In the genomic region with DNA sequence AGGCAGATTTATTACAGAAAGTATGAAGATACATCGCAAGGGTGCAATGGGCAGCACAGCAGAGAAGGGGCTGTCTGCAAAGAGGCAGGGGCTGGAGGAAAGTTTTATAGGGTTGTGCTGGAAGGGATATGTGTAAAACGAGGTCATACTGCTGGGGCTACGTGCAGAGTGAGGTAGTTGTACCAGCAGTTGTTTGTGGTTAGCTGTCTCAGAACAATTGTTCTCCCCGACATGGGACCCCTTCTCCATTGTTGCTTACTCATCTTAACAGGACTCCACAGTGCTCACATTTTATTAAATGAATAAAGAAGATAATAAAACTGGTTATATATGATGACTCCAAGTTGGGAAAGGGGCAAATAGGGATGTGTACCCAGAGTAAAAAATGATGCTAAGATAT, we compare ENCODE assay signal across 25 cellular contexts. TPM values are rescaled to one million over a fixed set of nuclear protein-coding genes. Genes with fewer than 3 reads are reported as not detected.
DNase-seq lines count a peak whose midpoint lies in the region; ATAC-seq, FAIRE-seq and TF ChIP-seq lines count a peak whose summit lies in the region.
"Had no signal": no experiment of that assay in that cellular context is flagged by ENCODE, and none has a peak within 500 bp of the region (broad histone marks: within the 10 kb centered on the region; RNA-seq: fewer than 3 reads in every experiment).

No MANE protein-coding gene starts in this region.

- no peaks in the 10 kb centered on the region for H3K27me3 Mint-ChIP-seq in astrocyte (ENCODE audit: low read depth, unreplicated experiment)
- H3K27me3 Mint-ChIP-seq in neural crest cell (ENCODE audit: low read depth) = no peaks in the 10 kb centered on the region
- peaks cover 3% of the 10 kb centered on the region for H3K27me3 Mint-ChIP-seq in endothelial cell (ENCODE audit: unreplicated experiment)
- H3K27me3 Mint-ChIP-seq: B cell; CD4-positive, alpha-beta T cell had no signal

- H3K4me3 Mint-ChIP-seq in astrocyte (ENCODE audit: unreplicated experiment) = no peak overlapping the region
- H3K4me3 Mint-ChIP-seq in neural crest cell = no peak overlapping the region
- no peak overlapping the region for H3K4me3 Mint-ChIP-seq in endothelial cell (ENCODE audit: unreplicated experiment)
- H3K4me3 Mint-ChIP-seq: B cell; CD4-positive, alpha-beta T cell; CD8-positive, alpha-beta T cell had no signal

- no peak overlapping the region for H3K4me2 ChIP-seq in astrocyte (ENCODE audit: low read length)
- H3K4me2 ChIP-seq: A549; BLaER1 treated with 17β-estradiol and CSF1 and Interleukin-3, amounts not matched to agents 10 nM and 100 nM had no signal

- H3K27me3 ChIP-seq in astrocyte (ENCODE audit: insufficient read depth, low read length) = no peaks in the 10 kb centered on the region
- H3K27me3 ChIP-seq: BLaER1 treated with 17β-estradiol and CSF1 and Interleukin-3, amounts not matched to agents 10 nM and 100 nM had no signal

- H3K9me3 Mint-ChIP-seq in astrocyte (ENCODE audit: unreplicated experiment) = peaks cover 3% of the 10 kb centered on the region
- H3K9me3 Mint-ChIP-seq in neural crest cell = peaks cover 4% of the 10 kb centered on the region
- H3K9me3 Mint-ChIP-seq in endothelial cell (ENCODE audit: unreplicated experiment) = peaks cover 2% of the 10 kb centered on the region

- H3K27ac Mint-ChIP-seq in astrocyte (ENCODE audit: unreplicated experiment) (peak overlapping the region; percentile 86), neural crest cell (ENCODE audit: unreplicated experiment) (peak overlapping the region; percentile 3), endothelial cell (ENCODE audit: unreplicated experiment) (no peak overlapping the region)
- H3K27ac Mint-ChIP-seq: B cell; CD4-positive, alpha-beta T cell; CD8-positive, alpha-beta T cell had no signal

- H3K36me3 Mint-ChIP-seq in astrocyte (ENCODE audit: low read depth, unreplicated experiment) (peaks cover under 1% of the 10 kb centered on the region), neural crest cell (ENCODE audit: low read depth) (peaks cover 4% of the 10 kb centered on the region), endothelial cell (ENCODE audit: low read depth, unreplicated experiment) (peaks cover 3% of the 10 kb centered on the region)

- TF ChIP-seq CTCF in astrocyte (IDR thresholded peaks at IDR 0.05; ENCODE audit: insufficient read depth, low read depth, low read length) (no peak), neural crest cell (conservative IDR thresholded peaks at IDR 0.05) (no peak), endothelial cell (IDR thresholded peaks at IDR 0.05; ENCODE audit: unreplicated experiment) (no peak)

- FAIRE-seq in astrocyte (lab: Jason Lieb, UNC) = no peak
- FAIRE-seq: A549, GM12878, GM12892, GM18507 had no signal

- H3K4me1 ChIP-seq in astrocyte (ENCODE audit: insufficient read depth, low read length) = no peaks in the 10 kb centered on the region
- H3K4me1 ChIP-seq: A549 had no signal

- H3K4me3 ChIP-seq in astrocyte (ENCODE audit: insufficient read depth, low read depth, low read length) = no peak overlapping the region
- H3K4me3 ChIP-seq: A549; BLaER1 treated with 17β-estradiol and CSF1 and Interleukin-3, amounts not matched to agents 10 nM and 100 nM; GM12878 had no signal

- H3K36me3 ChIP-seq in astrocyte (ENCODE audit: insufficient read depth, low read length) = no peaks in the 10 kb centered on the region

- H4K20me1 ChIP-seq in astrocyte (ENCODE audit: insufficient read depth, low read length) = no peaks in the 10 kb centered on the region
- H4K20me1 ChIP-seq: BLaER1 treated with 17β-estradiol and CSF1 and Interleukin-3, amounts not matched to agents 10 nM and 100 nM had no signal

- ATAC-seq in HG03520 (IDR thresholded peaks at IDR 0.05; ENCODE audit: unreplicated experiment) = no peak
- ATAC-seq: A549; CD8-positive, alpha-beta T cell; GM12878 had no signal

- no peak overlapping the region for H2AFZ ChIP-seq in astrocyte (ENCODE audit: low read depth, low read length)

- H3K9me3 ChIP-seq in astrocyte (ENCODE audit: insufficient read depth, low read depth, low read length) = no peaks in the 10 kb centered on the region
- H3K9me3 ChIP-seq: A549 had no signal

- H3K4me1 Mint-ChIP-seq in astrocyte (ENCODE audit: low read depth, unreplicated experiment) = peaks cover 4% of the 10 kb centered on the region
- H3K4me1 Mint-ChIP-seq in neural crest cell = no peaks in the 10 kb centered on the region
- peaks cover 3% of the 10 kb centered on the region for H3K4me1 Mint-ChIP-seq in endothelial cell (ENCODE audit: unreplicated experiment)
- H3K4me1 Mint-ChIP-seq: B cell had no signal

- no peak overlapping the region for H3K27ac ChIP-seq in astrocyte (ENCODE audit: low read depth, low read length)
- H3K27ac ChIP-seq: 22Rv1; A549; BLaER1 treated with 17β-estradiol and CSF1 and Interleukin-3, amounts not matched to agents 10 nM and 100 nM; C4-2B had no signal

- no peaks in the 10 kb centered on the region for H3K79me2 ChIP-seq in astrocyte (ENCODE audit: insufficient read depth, low read length)

- DNase-seq in LHCN-M2 (ENCODE audit: low read depth) (peak; percentile 42), astrocyte (ENCODE audit: low read depth) (no peak), neural crest cell (ENCODE audit: low read depth, low spot score) (no peak), hepatic stellate cell (ENCODE audit: low spot score) (no peak), endothelial cell (ENCODE audit: low spot score) (no peak)
- DNase-seq: AML-193; CD4-positive, alpha-beta T cell; CD8-positive, alpha-beta T cell; COR-L47; DMS 273 treated with DMSO at 0.1 percent for 48 hours; DMS153; DMS53; DMS79; DND-41; EL; GDM1 had no signal

- H3K9ac ChIP-seq in astrocyte (ENCODE audit: low read length) = no peak overlapping the region
- H3K9ac ChIP-seq: BLaER1 treated with 17β-estradiol and CSF1 and Interleukin-3, amounts not matched to agents 10 nM and 100 nM had no signal

RNA-seq across cellular contexts. Expression of a gene that starts 49.4 kb away (rescaled TPM):
- total RNA-seq in LHCN-M2 (2014; rRNA removed) (23.1 and 28.3 TPM in 2 replicates), astrocyte (25.7 TPM in 2 replicates), neural crest cell (26.7 and 28.1 TPM in 2 replicates), endothelial cell (ENCODE audit: unreplicated experiment) (19.4 TPM)
- 10.1 TPM for polyA plus RNA-seq in LHCN-M2 (2012)
